ENCODE assay signal across 1 cellular context in genomic region chr11:120182790-120183491, GRCh38.
TF ChIP-seq lines count a peak whose summit lies in the region.

No MANE protein-coding gene starts in this region.

TF ChIP-seq in GM12878, 131 proteins besides CTCF, POLR2A, EP300 and RAD21:
- TF ChIP-seq CHD1 (IDR thresholded peaks at IDR 0.05; ENCODE audit: low read depth, low read length): no peak
- no peak for TF ChIP-seq MAX (IDR thresholded peaks at IDR 0.05; ENCODE audit: low read depth, low read length)
- no peak for TF ChIP-seq JUNB (IDR thresholded peaks at IDR 0.05)
- no peak for TF ChIP-seq CBFB (IDR thresholded peaks at IDR 0.05; ENCODE audit: low read depth)
- no peak for TF ChIP-seq CHD2 (IDR thresholded peaks at IDR 0.05; ENCODE audit: borderline replicate concordance, low read depth, low read length)
- no peak for TF ChIP-seq ZNF274 (IDR thresholded peaks at IDR 0.05; ENCODE audit: insufficient read depth, insufficient read length)
- TF ChIP-seq ZNF24 (IDR thresholded peaks at IDR 0.05): no peak
- no peak for TF ChIP-seq TCF7 (IDR thresholded peaks at IDR 0.05; ENCODE audit: borderline replicate concordance)
- no peak for TF ChIP-seq SMAD5 (IDR thresholded peaks at IDR 0.05; ENCODE audit: low read depth)
- no peak for TF ChIP-seq SMAD1 (IDR thresholded peaks at IDR 0.05; ENCODE audit: low read depth, partially characterized antibody)
- no peak for TF ChIP-seq SMARCA5 (IDR thresholded peaks at IDR 0.05)
- no peak for TF ChIP-seq MYB (IDR thresholded peaks at IDR 0.05; ENCODE audit: borderline replicate concordance, low read depth, low read length)
- TF ChIP-seq ATF3 (IDR thresholded peaks at IDR 0.05; ENCODE audit: borderline replicate concordance, extremely low read depth, low read depth, low read length): no peak
- TF ChIP-seq BCLAF1 (IDR thresholded peaks at IDR 0.05): no peak
- no peak for TF ChIP-seq RCOR1 (conservative IDR thresholded peaks at IDR 0.05; ENCODE audit: low read depth, low read length)
- TF ChIP-seq MXI1 (IDR thresholded peaks at IDR 0.05; ENCODE audit: low read depth, low read length): no peak
- no peak for TF ChIP-seq ATF7 (IDR thresholded peaks at IDR 0.05; ENCODE audit: low read depth)
